ENCODE assay signal across 10 cellular contexts in genomic region chr16:84501077-84501735, GRCh38. TPM values are rescaled to one million over a fixed set of nuclear protein-coding genes. Genes with fewer than 3 reads are reported as not detected.
A peak's percentile ranks its signal among the peaks of the same experiment; 100 is the strongest.
DNase-seq lines count a peak whose midpoint lies in the region; ATAC-seq and TF ChIP-seq lines count a peak whose summit lies in the region.
"Had no signal": no experiment of that assay in that cellular context is flagged by ENCODE, and none has a peak within 500 bp of the region (broad histone marks: within the 10 kb centered on the region; RNA-seq: fewer than 3 reads in every experiment).

No MANE protein-coding gene starts in this region.

- no peak for TF ChIP-seq POLR2A in HCT116 (IDR thresholded peaks at IDR 0.05; ENCODE audit: borderline replicate concordance, extremely low read depth, insufficient read depth, insufficient read length)

- peaks cover 34% of the 10 kb centered on the region for H3K79me2 ChIP-seq in HCT116 (ENCODE audit: insufficient read depth, low read length)

- TF ChIP-seq RAD21 in HCT116 (IDR thresholded peaks at IDR 0.05; ENCODE audit: low read depth), result no peak

- H3K9me2 ChIP-seq in HCT116 (ENCODE audit: insufficient read depth), result no peaks in the 10 kb centered on the region

- no peaks in the 10 kb centered on the region for H3K27me3 Mint-ChIP-seq in type B pancreatic cell
- H3K27me3 Mint-ChIP-seq: IgD-negative memory B cell; natural killer cell treated with Interleukin-12 subunit alpha and Interleukin-12 subunit beta and Interleukin-15 and Interleukin-18, amount 100 ng/mL, for 72 hours had no signal

- no peak for TF ChIP-seq CTCF in HCT116 (IDR thresholded peaks at IDR 0.05 in 2 of 3, conservative IDR thresholded peaks at IDR 0.05 in 1 of 3; ENCODE audit: borderline replicate concordance in 1 of 3, insufficient read depth in 1 of 3, low read depth in 2 of 3, low read length in 2 of 3)
- TF ChIP-seq CTCF in RWPE1 (conservative IDR thresholded peaks at IDR 0.05; ENCODE audit: low read depth), result no peak
- no peak for TF ChIP-seq CTCF in foreskin keratinocyte (conservative IDR thresholded peaks at IDR 0.05)
- TF ChIP-seq CTCF in type B pancreatic cell (conservative IDR thresholded peaks at IDR 0.05), result no peak

- intact Hi-C loops in HCT116 (cut with micrococcal nuclease), result loop anchor here (10.0 kb wide), 1 partner anchor 546 kb away; the partner anchor contains the start of gene OSGIN1

- H3K9me3 Mint-ChIP-seq in type B pancreatic cell, result no peaks in the 10 kb centered on the region
- H3K9me3 Mint-ChIP-seq: IgD-negative memory B cell; natural killer cell treated with Interleukin-12 subunit alpha and Interleukin-12 subunit beta and Interleukin-15 and Interleukin-18, amount 100 ng/mL, for 72 hours had no signal

- H3K27me3 ChIP-seq in HCT116 (ENCODE audit: insufficient read depth, low read length) (no peaks in the 10 kb centered on the region), foreskin keratinocyte (no peaks in the 10 kb centered on the region)

- no TSS peak for BruUV-seq in HCT116 (replicated peaks; lab: Mats Ljungman, UMichigan)

- ATAC-seq in HCT116, result peak; percentile 43
- peak; percentile 59 for ATAC-seq in foreskin keratinocyte
- ATAC-seq in GM18867 (IDR thresholded peaks at IDR 0.05; ENCODE audit: unreplicated experiment), result no peak
- ATAC-seq in GM18511 (IDR thresholded peaks at IDR 0.05; ENCODE audit: unreplicated experiment), result no peak
- ATAC-seq: natural killer cell treated with Interleukin-12 subunit alpha and Interleukin-12 subunit beta and Interleukin-15 and Interleukin-18, amount 100 ng/mL, for 72 hours had no signal

- no peaks in the 10 kb centered on the region for H4K20me1 ChIP-seq in HCT116 (ENCODE audit: insufficient read depth)

- H3K36me3 Mint-ChIP-seq in type B pancreatic cell, result peaks cover 14% of the 10 kb centered on the region
- H3K36me3 Mint-ChIP-seq: natural killer cell treated with Interleukin-12 subunit alpha and Interleukin-12 subunit beta and Interleukin-15 and Interleukin-18, amount 100 ng/mL, for 72 hours had no signal

- CTCF ChIA-PET in HCT116 (lab: Charles Lee) (interaction anchor here (1.5 kb wide), 1 partner anchor 10 kb away, joined by 4 read pairs; no protein-coding TSS in a partner anchor), RWPE1 (lab: Yijun Ruan, JAX) (no interaction called here)

- POLR2A ChIA-PET in HCT116 (lab: Charles Lee) (no interaction called here), RWPE1 (lab: Yijun Ruan, JAX; ENCODE audit: low non-redundant PET) (no interaction called here)

- peaks cover 11% of the 10 kb centered on the region for H3K4me1 Mint-ChIP-seq in type B pancreatic cell (ENCODE audit: unreplicated experiment)

- RAD21 ChIA-PET in HCT116 (lab: Charles Lee; ENCODE audit: low non-redundant PET in 1 of 2, low total read pairs in 2 of 2, uncharacterized antibody in 2 of 2, unreplicated experiment in 2 of 2), result no interaction called here

- H2AFZ ChIP-seq in HCT116 (ENCODE audit: low read depth, low read length, poor library complexity, severe bottlenecking), result no peak overlapping the region

- peak overlapping the region; percentile 93 for H3K9ac ChIP-seq in HCT116 (ENCODE audit: low read length)

- peak overlapping the region; percentile 24 to 29 for H3K4me3 ChIP-seq in HCT116 (replicated peaks in 1 of 2; ENCODE audit: low read depth in 1 of 2, low read length in 2 of 2)

- H3K36me3 ChIP-seq in HCT116 (ENCODE audit: control insufficient read depth in 1 of 2, insufficient read depth in 2 of 2, low read length in 2 of 2), result peaks cover 15 to 30% of the 10 kb centered on the region in 2 experiments

- peaks cover 61 to 73% of the 10 kb centered on the region in 2 experiments for H3K4me1 ChIP-seq in HCT116 (ENCODE audit: control insufficient read depth in 1 of 2, insufficient read depth in 2 of 2, low read length in 2 of 2)
- peaks cover 36% of the 10 kb centered on the region for H3K4me1 ChIP-seq in foreskin keratinocyte

- DNase-seq in HCT116 (ENCODE audit: low read depth, low spot score), result peak; percentile 83
- DNase-seq in RWPE1 (ENCODE audit: low spot score), result peak; percentile 93
- DNase-seq in foreskin keratinocyte, result peak; percentile 95 to 97
- no peak for DNase-seq in type B pancreatic cell (ENCODE audit: extremely low spot score, unreplicated experiment)
- no peak for DNase-seq in hippocampal formation (lab: John Stamatoyannopoulos, UW)
- DNase-seq: activated T-cell treated with anti-CD3 and anti-CD28 coated beads for 4 hours had no signal

- H3K4me3 Mint-ChIP-seq in type B pancreatic cell, result no peak overlapping the region
- H3K4me3 Mint-ChIP-seq: natural killer cell treated with Interleukin-12 subunit alpha and Interleukin-12 subunit beta and Interleukin-15 and Interleukin-18, amount 100 ng/mL, for 72 hours had no signal

- H3K27ac ChIP-seq in HCT116 (ENCODE audit: low read depth, low read length) (peak overlapping the region; percentile 73), RWPE1 (peak overlapping the region; percentile 98), foreskin keratinocyte (no peak overlapping the region)

- H3K9me3 ChIP-seq in HCT116 (ENCODE audit: control insufficient read depth in 1 of 2, insufficient read depth in 1 of 2, low read depth in 1 of 2, low read length in 2 of 2), result no peaks in the 10 kb centered on the region

- peak overlapping the region; percentile 95 for H3K4me2 ChIP-seq in HCT116 (ENCODE audit: low read length)

- peak overlapping the region; percentile 74 for H3K27ac Mint-ChIP-seq in type B pancreatic cell
- H3K27ac Mint-ChIP-seq: natural killer cell treated with Interleukin-12 subunit alpha and Interleukin-12 subunit beta and Interleukin-15 and Interleukin-18, amount 100 ng/mL, for 72 hours had no signal

TF ChIP-seq in HCT116, 20 proteins besides CTCF, POLR2A, EP300 and RAD21:
- TF ChIP-seq TCF7L2 (IDR thresholded peaks at IDR 0.05; ENCODE audit: borderline replicate concordance, extremely low read depth, insufficient read depth, insufficient read length), result peak; percentile 79
- TF ChIP-seq YY1 (IDR thresholded peaks at IDR 0.05; ENCODE audit: extremely low read depth, insufficient replicate concordance, low read depth, low read length), result peak; percentile 62
- peak; percentile 80 for TF ChIP-seq POLR2AphosphoS5 (IDR thresholded peaks at IDR 0.05; ENCODE audit: low read depth, low read length)
- peak; percentile 65 for TF ChIP-seq ZBTB33 (IDR thresholded peaks at IDR 0.05; ENCODE audit: extremely low read depth, insufficient replicate concordance, low read length)
- no peak for TF ChIP-seq MAX (IDR thresholded peaks at IDR 0.05)
- no peak for TF ChIP-seq FOSL1 (IDR thresholded peaks at IDR 0.05; ENCODE audit: low read depth)
- TF ChIP-seq REST (IDR thresholded peaks at IDR 0.05; ENCODE audit: low read depth), result no peak
- no peak for TF ChIP-seq ZNF274 (IDR thresholded peaks at IDR 0.05; ENCODE audit: low read depth, low read length)
- 0 out of 2 replicates have a peak, but pooled peaks have one; percentile 16 for TF ChIP-seq ZFX (IDR thresholded peaks at IDR 0.05)
- no peak for TF ChIP-seq CEBPB (IDR thresholded peaks at IDR 0.05; ENCODE audit: low read depth)
- TF ChIP-seq CBX3 (IDR thresholded peaks at IDR 0.05; ENCODE audit: low read depth), result no peak

RNA-seq across cellular contexts. Expression of gene MEAK7, which starts 3.3 kb away (rescaled TPM):
- total RNA-seq in HCT116 (2021; ENCODE audit: unreplicated experiment), result 32.2 TPM
- polyA plus RNA-seq in HCT116 (2012), result 21.3 and 23.4 TPM in 2 replicates
- 64.9 and 77.9 TPM in 2 replicates for total RNA-seq in foreskin keratinocyte
- 42.9 and 44.8 TPM in 2 replicates for polyA plus RNA-seq in foreskin keratinocyte
- 28.5 and 30.3 TPM in 2 replicates for total RNA-seq in type B pancreatic cell (ENCODE audit: low replicate concordance)

Comparison
In these comparisons a context has a peak if more than half of its experiments do, and no peak if none do; other contexts are left out.
1. ATAC-seq: peak in HCT116 (single experiment) and foreskin keratinocyte (single experiment); none in GM18867 (single experiment) and GM18511 (single experiment).
2. DNase-seq: peak in HCT116 (single experiment), RWPE1 (single experiment) and foreskin keratinocyte (2 of 2); none in type B pancreatic cell (single experiment) and hippocampal formation (0 of 2).